ENCODE assay signal across 8 cellular contexts in the genomic region with DNA sequence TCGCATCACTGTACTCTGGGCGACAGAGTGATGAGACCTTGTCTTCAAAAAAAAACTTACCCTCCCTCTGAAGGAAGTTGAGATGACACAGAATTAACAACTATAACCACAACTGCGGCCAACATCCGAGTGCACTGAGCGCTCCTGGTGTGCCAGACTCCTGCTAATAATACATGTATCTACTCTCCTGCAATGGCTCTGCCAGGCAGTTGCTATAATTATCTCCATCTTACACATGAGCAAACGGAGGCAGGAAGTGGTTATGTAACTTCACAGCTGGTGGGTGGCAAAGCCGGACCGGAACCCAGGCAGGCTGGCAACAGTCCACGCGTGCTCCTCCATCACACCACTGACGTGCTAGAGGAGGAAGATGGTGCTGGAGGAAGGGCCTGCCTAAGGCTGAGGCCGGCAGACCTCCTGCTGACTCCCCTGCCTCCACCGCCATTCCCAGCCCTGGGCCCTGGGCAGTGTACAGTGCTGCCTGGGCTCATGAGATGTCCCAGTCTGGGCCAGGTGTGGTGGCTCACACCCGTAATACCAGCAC. TPM values are rescaled to one million over a fixed set of nuclear protein-coding genes. Genes with fewer than 3 reads are reported as not detected.
DNase-seq lines count a peak whose midpoint lies in the region; ATAC-seq and TF ChIP-seq lines count a peak whose summit lies in the region.

No MANE protein-coding gene starts in this region.

- POLR2A ChIA-PET in CD4-positive, alpha-beta T cell (lab: Charles Lee) = interaction anchor here (0.6 to 6.4 kb wide), 7 partner anchors 9 to 99 kb away, joined by 4 to 40 read pairs (median 4); a partner anchor contains a TSS

- CTCF ChIA-PET in CD4-positive, alpha-beta T cell (lab: Charles Lee) = interaction anchor here (6.0 kb wide), 1 partner anchor 32 kb away, joined by 31 read pairs; a partner anchor contains a TSS

- no peak for TF ChIP-seq CTCF in CD4-positive, alpha-beta T cell (IDR thresholded peaks at IDR 0.05)

- no peaks in the 10 kb centered on the region for H3K9me3 ChIP-seq in CD4-positive, alpha-beta T cell (ENCODE audit: control insufficient read depth, low read length)

- peak overlapping the region; percentile 82 for H3K27ac ChIP-seq in CD4-positive, alpha-beta T cell (ENCODE audit: low read depth, low read length)

- H3K36me3 Mint-ChIP-seq in CD4-positive, alpha-beta T cell (ENCODE audit: low read depth) = peaks cover 38% of the 10 kb centered on the region
- H3K36me3 Mint-ChIP-seq in stimulated activated effector memory CD8-positive, alpha-beta T cell treated with anti-CD3 and anti-CD28 coated beads, Interleukin-12 subunit alpha, Interleukin-12 subunit beta, amount 100 ng/mL, for 72 hours = peaks cover 57% of the 10 kb centered on the region

- no peaks in the 10 kb centered on the region for H3K27me3 Mint-ChIP-seq in CD4-positive, alpha-beta T cell

- H3K27ac Mint-ChIP-seq in CD4-positive, alpha-beta T cell = peak overlapping the region; percentile 96
- H3K27ac Mint-ChIP-seq in stimulated activated effector memory CD8-positive, alpha-beta T cell treated with anti-CD3 and anti-CD28 coated beads, Interleukin-12 subunit alpha, Interleukin-12 subunit beta, amount 100 ng/mL, for 72 hours = peak overlapping the region; percentile 93

- peak; percentile 56 to 77 (median 71) for DNase-seq in CD4-positive, alpha-beta T cell
- DNase-seq in NCI-H2029 treated with DMSO at 0.1 percent for 48 hours (lab: John Stamatoyannopoulos, UW) (peak; percentile 83), cerebellum (ENCODE audit: low spot score) (peak; percentile 84), mucosa of gallbladder (ENCODE audit: low spot score) (peak; percentile 85), NCI-H524 (lab: John Stamatoyannopoulos, UW) (no peak)
- peak; percentile 76 for DNase-seq in activated CD4-positive, alpha-beta T cell treated with anti-CD3 and anti-CD28 coated beads for 48 hours
- peak; percentile 52 to 85 for DNase-seq in stimulated activated effector memory CD8-positive, alpha-beta T cell treated with anti-CD3 and anti-CD28 coated beads, Interleukin-12 subunit alpha, Interleukin-12 subunit beta, amount 100 ng/mL, for 72 hours (ENCODE audit: low spot score in 2 of 2)

- H3K4me3 Mint-ChIP-seq in CD4-positive, alpha-beta T cell = peak overlapping the region; percentile 85
- H3K4me3 Mint-ChIP-seq in stimulated activated effector memory CD8-positive, alpha-beta T cell treated with anti-CD3 and anti-CD28 coated beads, Interleukin-12 subunit alpha, Interleukin-12 subunit beta, amount 100 ng/mL, for 72 hours = peak overlapping the region; percentile 57

- H3K9me3 Mint-ChIP-seq in CD4-positive, alpha-beta T cell = no peaks in the 10 kb centered on the region
- no peaks in the 10 kb centered on the region for H3K9me3 Mint-ChIP-seq in stimulated activated effector memory CD8-positive, alpha-beta T cell treated with anti-CD3 and anti-CD28 coated beads, Interleukin-12 subunit alpha, Interleukin-12 subunit beta, amount 100 ng/mL, for 72 hours

- peaks cover 62% of the 10 kb centered on the region for H3K4me1 Mint-ChIP-seq in CD4-positive, alpha-beta T cell (ENCODE audit: low read depth)
- peaks cover 53% of the 10 kb centered on the region for H3K4me1 Mint-ChIP-seq in stimulated activated effector memory CD8-positive, alpha-beta T cell treated with anti-CD3 and anti-CD28 coated beads, Interleukin-12 subunit alpha, Interleukin-12 subunit beta, amount 100 ng/mL, for 72 hours

- peak; percentile 89 for ATAC-seq in CD4-positive, alpha-beta T cell (ENCODE audit: poor library complexity)
- ATAC-seq in GM21619 (IDR thresholded peaks at IDR 0.05; ENCODE audit: unreplicated experiment) = peak; percentile 62
- ATAC-seq in stimulated activated effector memory CD8-positive, alpha-beta T cell treated with anti-CD3 and anti-CD28 coated beads, Interleukin-12 subunit alpha, Interleukin-12 subunit beta, amount 100 ng/mL, for 72 hours = peak; percentile 97

- intact Hi-C loops in CD4-positive, alpha-beta T cell (cut with DNase I, micrococcal nuclease) = loop anchor here in 1 of 2 experiments (5.0 kb wide), 1 partner anchor 35 kb away; a partner anchor contains a TSS

- no peaks in the 10 kb centered on the region for H3K27me3 ChIP-seq in CD4-positive, alpha-beta T cell (ENCODE audit: control insufficient read depth, insufficient read depth, low read length)

RNA-seq across cellular contexts. Expression of a gene that starts 12.6 kb away (rescaled TPM):
- total RNA-seq in CD4-positive, alpha-beta T cell = 10 to 100 TPM; 25.1 to 26.2 TPM
- 16.2 TPM for total RNA-seq in cerebellum
- total RNA-seq in mucosa of gallbladder = 33.6 TPM

RNA-seq across cellular contexts. Expression of a gene that starts 12.8 kb away (rescaled TPM):
- total RNA-seq in CD4-positive, alpha-beta T cell = not detected
- total RNA-seq in cerebellum (7.7 TPM), mucosa of gallbladder (13.3 TPM)

RNA-seq across cellular contexts. Expression of a gene that starts 29.8 kb away (rescaled TPM):
- 1 to 10 TPM; 2.6 to 2.7 TPM for total RNA-seq in CD4-positive, alpha-beta T cell
- total RNA-seq in cerebellum = 0.27 TPM
- total RNA-seq in mucosa of gallbladder = 4.1 TPM

RNA-seq across cellular contexts. Expression of a gene that starts 33.2 kb away (rescaled TPM):
- 10 to 100 TPM; 28.9 to 29.8 TPM for total RNA-seq in CD4-positive, alpha-beta T cell
- total RNA-seq in cerebellum (76.6 TPM), mucosa of gallbladder (35.7 TPM)

RNA-seq across cellular contexts. Expression of a gene that starts 33.6 kb away (rescaled TPM):
- 1 to 10 TPM; 4.1 to 4.8 TPM for total RNA-seq in CD4-positive, alpha-beta T cell
- 7.1 TPM for total RNA-seq in cerebellum
- total RNA-seq in mucosa of gallbladder = 17.9 TPM

Comparison
In these comparisons a context has a peak if more than half of its experiments do, and no peak if none do; other contexts are left out.
1. DNase-seq: peak in CD4-positive, alpha-beta T cell (10 of 10), NCI-H2029 treated with DMSO at 0.1 percent for 48 hours (single experiment), activated CD4-positive, alpha-beta T cell treated with anti-CD3 and anti-CD28 coated beads for 48 hours (single experiment), cerebellum (single experiment), mucosa of gallbladder (single experiment) and stimulated activated effector memory CD8-positive, alpha-beta T cell treated with anti-CD3 and anti-CD28 coated beads, Interleukin-12 subunit alpha, Interleukin-12 subunit beta, amount 100 ng/mL, for 72 hours (2 of 2); none in NCI-H524 (0 of 2).
2. Peak in every context shown above with its lines, with median percentiles within 50 percentile points of each other: ATAC-seq.